ENCODE assay signal across 1 cellular context in genomic region chr14:23929822-23930294, GRCh38.
A peak's percentile ranks its signal among the peaks of the same experiment; 100 is the strongest.
TF ChIP-seq lines count a peak whose summit lies in the region.

No MANE protein-coding gene starts in this region.

TF ChIP-seq in HepG2, 621 proteins besides CTCF, POLR2A, EP300 and RAD21 (continued from another document and continues in another):
- TF ChIP-seq AKNA (CRISPR knock-in tag; IDR thresholded peaks at IDR 0.05; ENCODE audit: borderline replicate concordance) (no peak), ZNF460 (CRISPR knock-in tag; IDR thresholded peaks at IDR 0.05; ENCODE audit: borderline replicate concordance) (no peak), RXRA (CRISPR knock-in tag; IDR thresholded peaks at IDR 0.05) (no peak), ARID4A (CRISPR knock-in tag; IDR thresholded peaks at IDR 0.05; ENCODE audit: borderline replicate concordance) (no peak), PPARG (CRISPR knock-in tag; conservative IDR thresholded peaks at IDR 0.05) (peak; percentile 61; the same call in 1 of the 2 replicates), SIN3A (IDR thresholded peaks at IDR 0.05; ENCODE audit: borderline replicate concordance, low read depth, low read length) (no peak), ZNF777 (CRISPR knock-in tag; IDR thresholded peaks at IDR 0.05) (peak; percentile 47; the same call in 1 of the 2 replicates), ZNF766 (CRISPR knock-in tag; IDR thresholded peaks at IDR 0.05; ENCODE audit: borderline replicate concordance) (peak; percentile 26; the same call in 1 of the 2 replicates), HNF4A (CRISPR knock-in tag; IDR thresholded peaks at IDR 0.05) (no peak), ZNF792 (CRISPR knock-in tag; IDR thresholded peaks at IDR 0.05) (0 out of 2 replicates have a peak, but pooled peaks have one; percentile 55), ZNF350 (CRISPR knock-in tag; IDR thresholded peaks at IDR 0.05; ENCODE audit: borderline replicate concordance, low read depth) (peak; percentile 42; the same call in 1 of the 2 replicates), TBX3 (IDR thresholded peaks at IDR 0.05; ENCODE audit: borderline replicate concordance) (no peak), FOXK2 (IDR thresholded peaks at IDR 0.05) (no peak), MEF2D (CRISPR knock-in tag; IDR thresholded peaks at IDR 0.05) (no peak), ZFAT (CRISPR knock-in tag; conservative IDR thresholded peaks at IDR 0.05) (no peak), FOXA3 (CRISPR knock-in tag; IDR thresholded peaks at IDR 0.05) (peak; percentile 52), MXD1 (CRISPR knock-in tag; IDR thresholded peaks at IDR 0.05) (no peak), TSC22D2 (CRISPR knock-in tag; IDR thresholded peaks at IDR 0.05; ENCODE audit: borderline replicate concordance) (peak; percentile 84), ZNF672 (CRISPR knock-in tag; IDR thresholded peaks at IDR 0.05) (no peak), STAT5B (CRISPR knock-in tag; IDR thresholded peaks at IDR 0.05) (no peak), THRA (CRISPR knock-in tag; IDR thresholded peaks at IDR 0.05; ENCODE audit: borderline replicate concordance) (peak; percentile 66), ZNF34 (CRISPR knock-in tag; IDR thresholded peaks at IDR 0.05; ENCODE audit: borderline replicate concordance) (no peak), USF2 (IDR thresholded peaks at IDR 0.05; ENCODE audit: low read depth, low read length) (no peak), USF2 (CRISPR knock-in tag; IDR thresholded peaks at IDR 0.05; ENCODE audit: borderline replicate concordance) (no peak), POLR2AphosphoS5 (IDR thresholded peaks at IDR 0.05; ENCODE audit: low read depth, low read length) (no peak), ERF (CRISPR knock-in tag; IDR thresholded peaks at IDR 0.05) (peak; percentile 77), IRF2 (CRISPR knock-in tag; IDR thresholded peaks at IDR 0.05) (peak; percentile 82; the same call in 1 of the 2 replicates)
- TF ChIP-seq, protein P1, sequence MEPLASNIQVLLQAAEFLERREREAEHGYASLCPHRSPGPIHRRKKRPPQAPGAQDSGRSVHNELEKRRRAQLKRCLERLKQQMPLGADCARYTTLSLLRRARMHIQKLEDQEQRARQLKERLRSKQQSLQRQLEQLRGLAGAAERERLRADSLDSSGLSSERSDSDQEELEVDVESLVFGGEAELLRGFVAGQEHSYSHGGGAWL (CRISPR knock-in tag; IDR thresholded peaks at IDR 0.05) = 0 out of 2 replicates have a peak, but pooled peaks have one; percentile 29
- TF ChIP-seq, protein P2, sequence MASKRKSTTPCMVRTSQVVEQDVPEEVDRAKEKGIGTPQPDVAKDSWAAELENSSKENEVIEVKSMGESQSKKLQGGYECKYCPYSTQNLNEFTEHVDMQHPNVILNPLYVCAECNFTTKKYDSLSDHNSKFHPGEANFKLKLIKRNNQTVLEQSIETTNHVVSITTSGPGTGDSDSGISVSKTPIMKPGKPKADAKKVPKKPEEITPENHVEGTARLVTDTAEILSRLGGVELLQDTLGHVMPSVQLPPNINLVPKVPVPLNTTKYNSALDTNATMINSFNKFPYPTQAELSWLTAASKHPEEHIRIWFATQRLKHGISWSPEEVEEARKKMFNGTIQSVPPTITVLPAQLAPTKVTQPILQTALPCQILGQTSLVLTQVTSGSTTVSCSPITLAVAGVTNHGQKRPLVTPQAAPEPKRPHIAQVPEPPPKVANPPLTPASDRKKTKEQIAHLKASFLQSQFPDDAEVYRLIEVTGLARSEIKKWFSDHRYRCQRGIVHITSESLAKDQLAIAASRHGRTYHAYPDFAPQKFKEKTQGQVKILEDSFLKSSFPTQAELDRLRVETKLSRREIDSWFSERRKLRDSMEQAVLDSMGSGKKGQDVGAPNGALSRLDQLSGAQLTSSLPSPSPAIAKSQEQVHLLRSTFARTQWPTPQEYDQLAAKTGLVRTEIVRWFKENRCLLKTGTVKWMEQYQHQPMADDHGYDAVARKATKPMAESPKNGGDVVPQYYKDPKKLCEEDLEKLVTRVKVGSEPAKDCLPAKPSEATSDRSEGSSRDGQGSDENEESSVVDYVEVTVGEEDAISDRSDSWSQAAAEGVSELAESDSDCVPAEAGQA (IDR thresholded peaks at IDR 0.05; ENCODE audit: low read depth) = no peak
- TF ChIP-seq, protein P2 (CRISPR knock-in tag; IDR thresholded peaks at IDR 0.05; ENCODE audit: borderline replicate concordance) = no peak
- TF ChIP-seq, protein P3, sequence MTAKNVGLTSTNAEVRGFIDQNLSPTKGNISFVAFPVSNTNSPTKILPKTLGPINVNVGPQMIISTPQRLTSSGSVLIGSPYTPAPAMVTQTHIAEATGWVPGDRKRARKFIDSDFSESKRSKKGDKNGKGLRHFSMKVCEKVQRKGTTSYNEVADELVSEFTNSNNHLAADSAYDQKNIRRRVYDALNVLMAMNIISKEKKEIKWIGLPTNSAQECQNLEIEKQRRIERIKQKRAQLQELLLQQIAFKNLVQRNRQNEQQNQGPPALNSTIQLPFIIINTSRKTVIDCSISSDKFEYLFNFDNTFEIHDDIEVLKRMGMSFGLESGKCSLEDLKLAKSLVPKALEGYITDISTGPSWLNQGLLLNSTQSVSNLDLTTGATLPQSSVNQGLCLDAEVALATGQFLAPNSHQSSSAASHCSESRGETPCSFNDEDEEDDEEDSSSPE (CRISPR knock-in tag; IDR thresholded peaks at IDR 0.05) = 0 out of 2 replicates have a peak, but pooled peaks have one; percentile 35
- TF ChIP-seq, protein P4, sequence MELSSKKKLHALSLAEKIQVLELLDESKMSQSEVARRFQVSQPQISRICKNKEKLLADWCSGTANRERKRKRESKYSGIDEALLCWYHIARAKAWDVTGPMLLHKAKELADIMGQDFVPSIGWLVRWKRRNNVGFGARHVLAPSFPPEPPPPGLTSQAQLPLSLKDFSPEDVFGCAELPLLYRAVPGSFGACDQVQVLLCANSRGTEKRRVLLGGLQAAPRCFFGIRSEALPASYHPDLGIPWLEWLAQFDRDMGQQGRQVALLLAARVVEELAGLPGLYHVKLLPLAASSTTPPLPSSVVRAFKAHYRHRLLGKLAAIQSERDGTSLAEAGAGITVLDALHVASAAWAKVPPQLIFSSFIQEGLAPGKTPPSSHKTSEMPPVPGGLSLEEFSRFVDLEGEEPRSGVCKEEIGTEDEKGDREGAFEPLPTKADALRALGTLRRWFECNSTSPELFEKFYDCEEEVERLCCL (CRISPR knock-in tag; IDR thresholded peaks at IDR 0.05; ENCODE audit: borderline replicate concordance) = no peak
